In genomic region chr3:64049832-64050231, GRCh38 we compare ENCODE assay signal across 1 cellular context.
TF ChIP-seq lines count a peak whose summit lies in the region.

No MANE protein-coding gene starts in this region.

TF ChIP-seq in GM23338, 12 proteins besides CTCF, POLR2A, EP300 and RAD21 (continued from another document):
- TF ChIP-seq ZNF462 (CRISPR knock-in tag; IDR thresholded peaks at IDR 0.05) (no peak), ZNF331 (CRISPR knock-in tag; IDR thresholded peaks at IDR 0.05; ENCODE audit: low read depth) (no peak), ZNF114 (CRISPR knock-in tag; IDR thresholded peaks at IDR 0.05) (no peak), EZH2 (IDR thresholded peaks at IDR 0.05; ENCODE audit: low read depth, unreplicated experiment) (no peak), JUNB (IDR thresholded peaks at IDR 0.05; ENCODE audit: unreplicated experiment) (no peak), EZH2phosphoT487 (IDR thresholded peaks at IDR 0.05; ENCODE audit: unreplicated experiment) (no peak), POLR2AphosphoS5 (IDR thresholded peaks at IDR 0.05; ENCODE audit: low read depth) (no peak), NANOG (IDR thresholded peaks at IDR 0.05; ENCODE audit: borderline replicate concordance) (no peak)
TF ChIP-seq in GM23338: peak in this region for 0.
